Comparison of ENCODE assay signal across 1 cellular context in the genomic region with DNA sequence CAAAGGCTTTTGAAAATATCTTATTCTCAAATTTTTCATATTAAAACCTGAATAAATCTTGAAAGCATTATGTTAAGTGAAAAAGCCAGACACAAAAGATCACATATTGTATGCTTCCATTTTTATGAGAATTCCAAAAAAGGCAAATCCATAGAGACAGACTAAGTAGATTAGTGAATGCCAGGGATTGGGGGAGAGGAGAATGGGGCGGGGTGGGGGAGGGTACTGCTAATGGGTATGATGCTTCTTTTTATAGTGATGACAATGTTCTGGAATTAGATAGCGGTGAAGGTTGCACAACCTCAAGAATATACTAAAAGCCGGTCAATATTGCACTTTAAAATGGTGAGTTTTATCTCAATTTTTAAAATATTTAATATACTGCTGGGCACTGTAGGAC.
TF ChIP-seq lines count a peak whose summit lies in the region.

No MANE protein-coding gene starts in this region.

TF ChIP-seq in SK-N-SH treated with all-trans-retinoic acid at 6 μM for 48 hours, 23 proteins besides CTCF, POLR2A, EP300 and RAD21:
- TF ChIP-seq ZNF70 (CRISPR knock-in tag; IDR thresholded peaks at IDR 0.05), result no peak
- no peak for TF ChIP-seq ZFP30 (CRISPR knock-in tag; IDR thresholded peaks at IDR 0.05)
